Comparison of ENCODE assay signal across 14 cellular contexts in the genomic region with DNA sequence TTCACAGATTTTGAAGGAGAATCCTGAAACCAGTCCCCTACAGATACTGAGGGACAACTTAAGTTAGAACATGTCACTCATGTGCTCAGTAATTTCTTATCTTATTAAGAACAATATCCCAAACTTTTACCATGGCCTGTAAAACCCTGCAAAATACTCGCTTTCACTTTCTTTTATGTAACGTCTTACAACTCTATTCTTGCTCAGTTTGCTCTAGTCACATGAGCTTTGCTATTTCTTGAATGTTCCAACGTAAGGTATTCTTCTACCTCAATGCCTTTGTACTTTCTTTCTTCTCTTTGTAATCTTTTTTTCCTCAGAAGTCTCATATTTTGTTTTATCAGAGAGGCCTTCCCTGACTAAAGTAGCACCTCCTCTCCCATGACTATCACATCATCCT.
DNase-seq lines count a peak whose midpoint lies in the region; ATAC-seq, FAIRE-seq and TF ChIP-seq lines count a peak whose summit lies in the region.
"Had no signal": no experiment of that assay in that cellular context is flagged by ENCODE, and none has a peak within 500 bp of the region (broad histone marks: within the 10 kb centered on the region; RNA-seq: fewer than 3 reads in every experiment).

No MANE protein-coding gene starts in this region.

- no peaks in the 10 kb centered on the region; the same call in 1 of the 2 replicates for H3K36me3 ChIP-seq in GM06990 (ENCODE audit: control insufficient read depth, insufficient read depth, low read length)

- H3K4me3 ChIP-seq in GM06990 (replicated peaks; ENCODE audit: low read depth, low read length), result peak overlapping the region; percentile 15

- peaks cover 13% of the 10 kb centered on the region for H3K4me1 Mint-ChIP-seq in activated naive CD8-positive, alpha-beta T cell (ENCODE audit: low read depth)
- H3K4me1 Mint-ChIP-seq: nephron had no signal

- H3K36me3 Mint-ChIP-seq in activated naive CD8-positive, alpha-beta T cell, result peaks cover 10% of the 10 kb centered on the region

- H3K9me3 Mint-ChIP-seq in activated naive CD8-positive, alpha-beta T cell (ENCODE audit: low read depth), result no peaks in the 10 kb centered on the region
- H3K9me3 Mint-ChIP-seq: HFFc6, IgD-negative memory B cell, nephron had no signal

- peak; percentile 33 for FAIRE-seq in GM19239 (lab: Jason Lieb, UNC)
- FAIRE-seq: bronchial epithelial cell had no signal

- DNase-seq in GM06990 (ENCODE audit: extremely low read depth, insufficient read length) (no peak), GM19239 (ENCODE audit: insufficient read length, low spot score) (no peak), KG1 (lab: John Stamatoyannopoulos, UW) (no peak), NCI-H2196 (lab: John Stamatoyannopoulos, UW; ENCODE audit: unreplicated experiment) (no peak), DMS53 treated with DMSO at 0.1 percent for 48 hours (lab: John Stamatoyannopoulos, UW; ENCODE audit: unreplicated experiment) (no peak), NCI-H2171 (lab: John Stamatoyannopoulos, UW) (no peak)
- DNase-seq: Caco-2, HFFc6, NCI-H345 had no signal

- no peak for TF ChIP-seq CTCF in GM06990 (IDR thresholded peaks at IDR 0.05; ENCODE audit: insufficient read depth, low read length, poor library complexity, severe bottlenecking)

- H3K27me3 ChIP-seq in GM06990 (replicated peaks; ENCODE audit: control insufficient read depth, insufficient read depth, low read length), result no peaks in the 10 kb centered on the region

- no peak overlapping the region for H3K4me3 Mint-ChIP-seq in activated naive CD8-positive, alpha-beta T cell
- H3K4me3 Mint-ChIP-seq: HFFc6, nephron had no signal

- H3K27me3 Mint-ChIP-seq in activated naive CD8-positive, alpha-beta T cell, result no peaks in the 10 kb centered on the region
- H3K27me3 Mint-ChIP-seq: IgD-negative memory B cell had no signal

- H3K27ac Mint-ChIP-seq in activated naive CD8-positive, alpha-beta T cell, result peak overlapping the region; percentile 30
- H3K27ac Mint-ChIP-seq: HFFc6, IgD-negative memory B cell had no signal

- ATAC-seq in HG02938 (IDR thresholded peaks at IDR 0.05; ENCODE audit: unreplicated experiment), result peak; percentile 78
